ENCODE assay signal across 27 cellular contexts in the genomic region with DNA sequence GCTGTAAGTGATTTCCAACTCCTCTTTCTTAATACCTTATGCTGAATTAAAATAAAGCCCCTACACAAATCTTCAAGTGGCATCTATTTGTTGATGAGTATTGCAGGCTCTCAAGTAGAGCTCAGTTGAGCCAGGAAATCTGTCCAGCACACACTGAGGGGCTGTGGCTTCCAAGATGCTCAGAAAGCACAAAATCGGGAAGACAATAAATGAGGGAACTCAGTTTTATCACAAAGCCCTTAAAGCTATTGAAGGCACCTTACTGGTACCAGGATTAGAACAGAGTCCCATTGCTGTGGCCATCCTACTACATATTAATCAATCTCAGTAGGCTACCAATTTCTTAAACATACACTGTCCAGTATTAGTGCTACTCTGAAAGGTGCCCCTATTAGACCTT. TPM values are rescaled to one million over a fixed set of nuclear protein-coding genes. Genes with fewer than 3 reads are reported as not detected.
A peak's percentile ranks its signal among the peaks of the same experiment; 100 is the strongest.
DNase-seq lines count a peak whose midpoint lies in the region; ATAC-seq and TF ChIP-seq lines count a peak whose summit lies in the region.
"Had no signal": no experiment of that assay in that cellular context is flagged by ENCODE, and none has a peak within 500 bp of the region (broad histone marks: within the 10 kb centered on the region; RNA-seq: fewer than 3 reads in every experiment).

No MANE protein-coding gene starts in this region.

- H3K27ac ChIP-seq in esophagus squamous epithelium (peak overlapping the region in 3 of 4 donors; percentile 22 to 71 (median 60)), transverse colon (peak overlapping the region in 3 of 4 donors; percentile 2 to 42 (median 41))
- no peak overlapping the region for H3K27ac ChIP-seq in CD8-positive, alpha-beta T cell (ENCODE audit: low read depth, low read length)
- H3K27ac ChIP-seq: SJCRH30 had no signal

- H3K27me3 Mint-ChIP-seq in nephron (ENCODE audit: low read depth), result no peaks in the 10 kb centered on the region
- peaks cover 6% of the 10 kb centered on the region for H3K27me3 Mint-ChIP-seq in CD8-positive, alpha-beta T cell (ENCODE audit: low read depth)
- H3K27me3 Mint-ChIP-seq: activated naive CD4-positive, alpha-beta T cell treated with anti-CD3 and anti-CD28 coated beads, Interleukin-2, amount 10 ng/mL, durations not matched to agents 7 days and 5 days had no signal

- H3K36me3 Mint-ChIP-seq in nephron (ENCODE audit: low read depth), result peaks cover 97% of the 10 kb centered on the region
- no peaks in the 10 kb centered on the region for H3K36me3 Mint-ChIP-seq in CD8-positive, alpha-beta T cell
- H3K36me3 Mint-ChIP-seq: activated naive CD4-positive, alpha-beta T cell treated with anti-CD3 and anti-CD28 coated beads, Interleukin-2, amount 10 ng/mL, durations not matched to agents 7 days and 5 days; natural killer cell treated with Interleukin-12 subunit alpha and Interleukin-12 subunit beta and Interleukin-15 and Interleukin-18, amount 100 ng/mL, for 72 hours had no signal

- intact Hi-C loops in esophagus squamous epithelium (cut with DNase I), result no loop called here
- intact Hi-C loops in transverse colon (cut with DNase I; ENCODE audit: low total_unique reads), result no loop called here
- intact Hi-C loops in CD8-positive, alpha-beta T cell (cut with DNase I, micrococcal nuclease), result no loop called here

- H3K9me3 ChIP-seq in adipocyte (ENCODE audit: control insufficient read depth, low read length) (no peaks in the 10 kb centered on the region), esophagus squamous epithelium (no peaks in the 10 kb centered on the region), transverse colon (no peaks in the 10 kb centered on the region)
- no peaks in the 10 kb centered on the region for H3K9me3 ChIP-seq in CD8-positive, alpha-beta T cell (ENCODE audit: low read length)
- H3K9me3 ChIP-seq: tibial nerve had no signal

- H3K4me1 ChIP-seq in adipocyte (ENCODE audit: control insufficient read depth, insufficient read depth, low read length) (peaks cover 70% of the 10 kb centered on the region), esophagus squamous epithelium (no peaks in the 10 kb centered on the region), transverse colon (no peaks in the 10 kb centered on the region)
- no peaks in the 10 kb centered on the region for H3K4me1 ChIP-seq in CD8-positive, alpha-beta T cell (ENCODE audit: insufficient read depth, low read length)

- in situ Hi-C loops in transverse colon (cut with MboI; ENCODE audit: low pct_ligation_motif_present in 1 of 4, low pct_unique_long_range_greater_than_20kb in 1 of 4, low sequenced_read_pairs in 3 of 4), result no loop called here

- H3K4me3 ChIP-seq in adipocyte (ENCODE audit: low read length) (no peak overlapping the region), esophagus squamous epithelium (no peak overlapping the region), transverse colon (no peak overlapping the region)
- H3K4me3 ChIP-seq in CD8-positive, alpha-beta T cell (ENCODE audit: low read depth, low read length), result no peak overlapping the region
- H3K4me3 ChIP-seq: SJCRH30, tibial nerve had no signal

- H3K36me3 ChIP-seq in adipocyte (ENCODE audit: control insufficient read depth, insufficient read depth, low read length, severe bottlenecking) (peaks cover 100% of the 10 kb centered on the region), esophagus squamous epithelium (peaks cover 0 to 78% (median 0%) of the 10 kb centered on the region in 3 donors), transverse colon (peaks cover 0 to 48% (median 5%) of the 10 kb centered on the region in 4 donors)
- no peaks in the 10 kb centered on the region for H3K36me3 ChIP-seq in CD8-positive, alpha-beta T cell (ENCODE audit: insufficient read depth, low read length)
- H3K36me3 ChIP-seq: SJCRH30 had no signal

- POLR2A ChIA-PET in CD8-positive, alpha-beta T cell (lab: Charles Lee), result no interaction called here

- no peaks in the 10 kb centered on the region for H3K9me3 Mint-ChIP-seq in nephron
- H3K9me3 Mint-ChIP-seq in CD8-positive, alpha-beta T cell, result no peaks in the 10 kb centered on the region
- H3K9me3 Mint-ChIP-seq: activated naive CD4-positive, alpha-beta T cell treated with anti-CD3 and anti-CD28 coated beads, Interleukin-2, amount 10 ng/mL, durations not matched to agents 7 days and 5 days; activated T-cell treated with anti-CD3 and anti-CD28 coated beads, Interleukin-2, amount 50 U/mL, for 72 hours; effector memory CD8-positive, alpha-beta T cell; natural killer cell treated with Interleukin-12 subunit alpha and Interleukin-12 subunit beta and Interleukin-15 and Interleukin-18, amount 100 ng/mL, for 72 hours had no signal

- 13 to 74% methylated on average over 1 of the region's 1 CpG for WGBS in esophagus squamous epithelium, 2 donors
- 45 to 60% methylated on average over 1 of the region's 1 CpG for WGBS in transverse colon (ENCODE audit: low coverage in 1 of 2), 2 donors

- peaks cover 37% of the 10 kb centered on the region for H3K4me1 Mint-ChIP-seq in nephron
- no peaks in the 10 kb centered on the region for H3K4me1 Mint-ChIP-seq in CD8-positive, alpha-beta T cell (ENCODE audit: low read depth)
- H3K4me1 Mint-ChIP-seq: activated CD4-positive, alpha-beta T cell treated with anti-CD3 and anti-CD28 coated beads for 36 hours; activated naive CD4-positive, alpha-beta T cell treated with anti-CD3 and anti-CD28 coated beads, Interleukin-2, amount 10 ng/mL, durations not matched to agents 7 days and 5 days had no signal

- TF ChIP-seq EP300 in transverse colon (IDR thresholded peaks at IDR 0.05; ENCODE audit: low read depth), result no peak

- peak overlapping the region; percentile 97 for H3K9ac ChIP-seq in adipocyte (ENCODE audit: low read length)

- no peaks in the 10 kb centered on the region for H3K27me3 ChIP-seq in adipocyte (replicated peaks; ENCODE audit: control insufficient read depth, insufficient read depth, low read length)
- no peaks in the 10 kb centered on the region for H3K27me3 ChIP-seq in esophagus squamous epithelium
- H3K27me3 ChIP-seq in transverse colon, result no peaks in the 10 kb centered on the region
- no peaks in the 10 kb centered on the region for H3K27me3 ChIP-seq in CD8-positive, alpha-beta T cell (ENCODE audit: insufficient read depth, low read length)
- H3K27me3 ChIP-seq: SJCRH30, tibial nerve had no signal

- peak overlapping the region; percentile 60 to 89 (median 88) for H3K27ac Mint-ChIP-seq in nephron
- H3K27ac Mint-ChIP-seq in CD8-positive, alpha-beta T cell, result no peak overlapping the region
- H3K27ac Mint-ChIP-seq: activated CD4-positive, alpha-beta T cell treated with anti-CD3 and anti-CD28 coated beads for 36 hours; activated naive CD4-positive, alpha-beta T cell treated with anti-CD3 and anti-CD28 coated beads, Interleukin-2, amount 10 ng/mL, durations not matched to agents 7 days and 5 days; activated T-cell treated with anti-CD3 and anti-CD28 coated beads, Interleukin-2, amount 50 U/mL, for 72 hours; effector memory CD8-positive, alpha-beta T cell; natural killer cell treated with Interleukin-12 subunit alpha and Interleukin-12 subunit beta and Interleukin-15 and Interleukin-18, amount 100 ng/mL, for 72 hours had no signal

- ATAC-seq in HG02973 (IDR thresholded peaks at IDR 0.05; ENCODE audit: unreplicated experiment), result no peak
- ATAC-seq in CD8-positive, alpha-beta T cell, result no peak
- ATAC-seq: activated CD4-positive, alpha-beta T cell treated with anti-CD3 and anti-CD28 coated beads for 36 hours; activated T-cell treated with anti-CD3 and anti-CD28 coated beads, Interleukin-2, amount 50 U/mL, for 72 hours; effector memory CD8-positive, alpha-beta T cell; esophagus mucosa; natural killer cell treated with Interleukin-12 subunit alpha and Interleukin-12 subunit beta and Interleukin-15 and Interleukin-18, amount 100 ng/mL, for 72 hours; Panc1 had no signal

- CTCF ChIA-PET in CD8-positive, alpha-beta T cell (lab: Charles Lee), result interaction anchor here (1.5 kb wide), 1 partner anchor 14 kb away, joined by 4 read pairs; no protein-coding TSS in a partner anchor

- DNase-seq in adipocyte (ENCODE audit: low read depth), result peak; percentile 15
- no peak for DNase-seq in esophagus squamous epithelium (lab: John Stamatoyannopoulos, UW)
- no peak for DNase-seq in transverse colon
- DNase-seq in NCI-H1417 (lab: John Stamatoyannopoulos, UW), result no peak
- DNase-seq in occipital lobe (lab: John Stamatoyannopoulos, UW), result no peak
- no peak for DNase-seq in CD8-positive, alpha-beta T cell
- DNase-seq: activated CD4-positive, alpha-beta T cell treated with anti-CD3 and anti-CD28 coated beads for 36 hours; activated naive CD4-positive, alpha-beta T cell treated with anti-CD3 and anti-CD28 coated beads, Interleukin-2, amount 10 ng/mL, durations not matched to agents 7 days and 5 days; activated T-cell treated with anti-CD3 and anti-CD28 coated beads, Interleukin-2, amount 50 U/mL, for 72 hours; AML-193; anterior cingulate cortex; effector memory CD8-positive, alpha-beta T cell; head of caudate nucleus; mesendoderm; NCI-H187 treated with DMSO at 0.1 percent for 48 hours; SJCRH30; small intestine; stimulated activated CD4-positive, alpha-beta T cell treated with anti-CD3 and anti-CD28 coated beads, Interleukin-2, amount 100 ng/mL, for 48 hours; stimulated activated naive CD4-positive, alpha-beta T cell treated with Interleukin-2 at 50 U/mL for 16 hours; T-helper 1 cell had no signal

- TF ChIP-seq POLR2A in esophagus squamous epithelium (IDR thresholded peaks at IDR 0.05) (no peak), transverse colon (IDR thresholded peaks at IDR 0.05) (no peak)

- TF ChIP-seq CTCF in esophagus squamous epithelium (IDR thresholded peaks at IDR 0.05), result no peak
- TF ChIP-seq CTCF in nephron (IDR thresholded peaks at IDR 0.05; ENCODE audit: unreplicated experiment in 3 of 3), result no peak
- no peak for TF ChIP-seq CTCF in transverse colon (IDR thresholded peaks at IDR 0.05)
- TF ChIP-seq CTCF in CD8-positive, alpha-beta T cell (IDR thresholded peaks at IDR 0.05), result no peak

- peak overlapping the region in 1 of 3 experiments; percentile 29 for H3K4me3 Mint-ChIP-seq in nephron
- no peak overlapping the region for H3K4me3 Mint-ChIP-seq in CD8-positive, alpha-beta T cell
- H3K4me3 Mint-ChIP-seq: activated CD4-positive, alpha-beta T cell treated with anti-CD3 and anti-CD28 coated beads for 36 hours; activated naive CD4-positive, alpha-beta T cell treated with anti-CD3 and anti-CD28 coated beads, Interleukin-2, amount 10 ng/mL, durations not matched to agents 7 days and 5 days; activated T-cell treated with anti-CD3 and anti-CD28 coated beads, Interleukin-2, amount 50 U/mL, for 72 hours; effector memory CD8-positive, alpha-beta T cell; natural killer cell treated with Interleukin-12 subunit alpha and Interleukin-12 subunit beta and Interleukin-15 and Interleukin-18, amount 100 ng/mL, for 72 hours had no signal

RNA-seq across cellular contexts. Expression of gene COL1A2, which starts 28.4 kb away (rescaled TPM):
- 100 to 1,000 TPM in 1 of 4 donors, 10 to 100 TPM in 3; 18.8 to 129 (median 44.3) TPM for total RNA-seq in esophagus squamous epithelium
- 100 to 1,000 TPM in 2 of 4 donors, 10 to 100 TPM in 2; 47.0 to 499 (median 75.9) TPM for total RNA-seq in transverse colon
- total RNA-seq in occipital lobe, result 124 TPM
- total RNA-seq in CD8-positive, alpha-beta T cell, result not detected
- total RNA-seq: natural killer cell treated with Interleukin-12 subunit alpha and Interleukin-12 subunit beta and Interleukin-15 and Interleukin-18, amount 100 ng/mL, for 72 hours; NCI-H460 had no signal

Comparison
In these comparisons a context has a peak if more than half of its experiments do, and no peak if none do; other contexts are left out.
1. RNA of gene COL1A2, which starts 28.4 kb away (total RNA-seq): 124 TPM in occipital lobe (single experiment), 47.0 to 499 TPM in transverse colon and 18.8 to 129 TPM in esophagus squamous epithelium; not detected in CD8-positive, alpha-beta T cell; every median in the first group is over 10 times any median in the second.